ENCODE assay signal across 15 cellular contexts in the genomic region with DNA sequence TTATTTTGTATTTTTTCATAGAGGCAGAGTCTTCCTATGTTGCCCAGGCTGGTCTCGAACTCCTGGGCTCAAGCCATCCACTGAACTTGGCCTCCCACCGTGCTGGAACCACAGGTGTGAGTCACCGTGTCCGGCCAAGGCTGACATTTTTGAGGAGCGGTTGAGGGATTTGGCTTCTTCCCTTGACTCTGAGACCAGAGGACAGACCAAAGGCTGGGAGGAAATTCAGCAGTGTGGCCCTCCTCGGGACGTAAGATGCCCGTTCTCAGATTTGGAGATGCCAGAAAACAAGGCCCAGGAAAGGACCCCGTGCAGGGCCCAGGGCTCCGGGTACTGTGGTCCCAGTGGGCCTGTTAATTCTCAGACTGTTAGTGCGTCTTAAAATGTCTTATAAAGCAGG.
DNase-seq lines count a peak whose midpoint lies in the region; ATAC-seq and TF ChIP-seq lines count a peak whose summit lies in the region.
"Had no signal": no experiment of that assay in that cellular context is flagged by ENCODE, and none has a peak within 500 bp of the region (broad histone marks: within the 10 kb centered on the region; RNA-seq: fewer than 3 reads in every experiment).

No MANE protein-coding gene starts in this region.

- H3K4me2 ChIP-seq in HCT116 (ENCODE audit: low read length): no peak overlapping the region

- H3K4me1 Mint-ChIP-seq in Caco-2 (ENCODE audit: low read depth, unreplicated experiment): peaks cover 18% of the 10 kb centered on the region
- H3K4me1 Mint-ChIP-seq: B cell had no signal

- CTCF ChIA-PET in Caco-2 (lab: Charles Lee) (no interaction called here), HCT116 (lab: Charles Lee) (no interaction called here)

- H3K27ac ChIP-seq in HCT116 (ENCODE audit: low read depth, low read length): no peak overlapping the region
- no peak overlapping the region for H3K27ac ChIP-seq in colonic mucosa
- peak overlapping the region; percentile 99 for H3K27ac ChIP-seq in substantia nigra (ENCODE audit: low read depth, low read length, poor library complexity, severe bottlenecking)
- H3K27ac ChIP-seq in stomach: no peak overlapping the region
- H3K27ac ChIP-seq: GM23248 had no signal

- H3K36me3 ChIP-seq in Caco-2 (ENCODE audit: control insufficient read depth, insufficient read depth, low read length) (no peaks in the 10 kb centered on the region), HCT116 (ENCODE audit: control insufficient read depth in 1 of 2, insufficient read depth in 2 of 2, low read length in 2 of 2) (no peaks in the 10 kb centered on the region), colonic mucosa (no peaks in the 10 kb centered on the region), stomach (no peaks in the 10 kb centered on the region)

- WGBS in stomach, 5 donors: 81 to 91% (median 87%) methylated on average over 11 of the region's 11 CpGs

- H3K4me3 ChIP-seq in Caco-2 (ENCODE audit: low read depth, low read length) (no peak overlapping the region), HCT116 (replicated peaks in 1 of 2; ENCODE audit: low read depth in 1 of 2, low read length in 2 of 2) (no peak overlapping the region), colonic mucosa (no peak overlapping the region), stomach (no peak overlapping the region)
- H3K4me3 ChIP-seq: GM23248 had no signal

- no peaks in the 10 kb centered on the region for H3K79me2 ChIP-seq in HCT116 (ENCODE audit: insufficient read depth, low read length)

- TF ChIP-seq POLR2A in HCT116 (IDR thresholded peaks at IDR 0.05; ENCODE audit: borderline replicate concordance, extremely low read depth, insufficient read depth, insufficient read length) (no peak), stomach (IDR thresholded peaks at IDR 0.05) (no peak)

- peak overlapping the region; percentile 82 for H3K27ac Mint-ChIP-seq in Caco-2 (ENCODE audit: unreplicated experiment)
- H3K27ac Mint-ChIP-seq: B cell; CD4-positive, alpha-beta T cell had no signal

- BruUV-seq in Caco-2 (replicated peaks; lab: Mats Ljungman, UMichigan): no TSS peak
- BruUV-seq in HCT116 (replicated peaks; lab: Mats Ljungman, UMichigan): no TSS peak

- no peaks in the 10 kb centered on the region for H3K9me2 ChIP-seq in HCT116 (ENCODE audit: insufficient read depth)

- no peaks in the 10 kb centered on the region for H4K20me1 ChIP-seq in HCT116 (ENCODE audit: insufficient read depth)

- no peak for TF ChIP-seq RAD21 in HCT116 (IDR thresholded peaks at IDR 0.05; ENCODE audit: low read depth)

- POLR2A ChIA-PET in Caco-2 (lab: Charles Lee): no interaction called here
- POLR2A ChIA-PET in HCT116 (lab: Charles Lee): no interaction called here

- no peaks in the 10 kb centered on the region for H3K27me3 Mint-ChIP-seq in Caco-2 (ENCODE audit: insufficient read depth, unreplicated experiment)
- H3K27me3 Mint-ChIP-seq: CD4-positive, alpha-beta T cell had no signal

- H3K27me3 ChIP-seq in Caco-2 (replicated peaks; ENCODE audit: control insufficient read depth, insufficient read depth, low read length) (no peaks in the 10 kb centered on the region), HCT116 (ENCODE audit: insufficient read depth, low read length) (peaks cover 9% of the 10 kb centered on the region), colonic mucosa (no peaks in the 10 kb centered on the region), stomach (peaks cover 0 to 14% (median 0%) of the 10 kb centered on the region in 3 donors)

- H3K4me1 ChIP-seq in Caco-2: peaks cover 31% of the 10 kb centered on the region
- H3K4me1 ChIP-seq in HCT116 (ENCODE audit: control insufficient read depth in 1 of 2, insufficient read depth in 2 of 2, low read length in 2 of 2): no peaks in the 10 kb centered on the region; a peak in 1 of 4 replicates
- no peaks in the 10 kb centered on the region for H3K4me1 ChIP-seq in colonic mucosa
- H3K4me1 ChIP-seq in stomach: no peaks in the 10 kb centered on the region

- H3K9ac ChIP-seq in HCT116 (ENCODE audit: low read length) (no peak overlapping the region), colonic mucosa (ENCODE audit: low read depth in 2 of 2, low read length in 2 of 2) (no peak overlapping the region)
- H3K9ac ChIP-seq: GM23248 had no signal

- no peaks in the 10 kb centered on the region for H3K36me3 Mint-ChIP-seq in Caco-2 (ENCODE audit: insufficient read depth, unreplicated experiment)

- ATAC-seq in HCT116: 0 out of 2 replicates have a peak, but pooled peaks have one; percentile 47

- peak in 1 of 2 experiments; percentile 22 for DNase-seq in Caco-2
- DNase-seq in HCT116 (ENCODE audit: low read depth, low spot score): no peak
- peak; percentile 8 for DNase-seq in colonic mucosa
- DNase-seq in substantia nigra (lab: John Stamatoyannopoulos, UW): no peak
- DNase-seq in ecto neural progenitor cell (ENCODE audit: low spot score): no peak
- no peak for DNase-seq in pons (ENCODE audit: low spot score)
- DNase-seq in stomach: no peak
- DNase-seq: CD4-positive, alpha-beta T cell; DMS79 treated with DMSO at 0.1 percent for 48 hours; GM23248; NCI-H1092; NCI-H2081; NCI-H748 treated with DMSO at 0.1 percent for 48 hours; RPMI8226 had no signal

- no peak for TF ChIP-seq CTCF in Caco-2 (IDR thresholded peaks at IDR 0.05; ENCODE audit: insufficient read depth in 1 of 2, low read depth in 1 of 2, low read length in 1 of 2, severe bottlenecking in 1 of 2, unreplicated experiment in 1 of 2)
- no peak for TF ChIP-seq CTCF in HCT116 (IDR thresholded peaks at IDR 0.05 in 2 of 3, conservative IDR thresholded peaks at IDR 0.05 in 1 of 3; ENCODE audit: borderline replicate concordance in 1 of 3, insufficient read depth in 1 of 3, low read depth in 2 of 3, low read length in 2 of 3)
- no peak for TF ChIP-seq CTCF in colonic mucosa (IDR thresholded peaks at IDR 0.05)
- TF ChIP-seq CTCF in stomach (IDR thresholded peaks at IDR 0.05): no peak

- H2AFZ ChIP-seq in HCT116 (ENCODE audit: low read depth, low read length, poor library complexity, severe bottlenecking): no peak overlapping the region
- H2AFZ ChIP-seq: GM23248 had no signal

- peaks cover 10% of the 10 kb centered on the region for H3K9me3 Mint-ChIP-seq in Caco-2 (ENCODE audit: unreplicated experiment)
- H3K9me3 Mint-ChIP-seq: CD4-positive, alpha-beta T cell had no signal

- intact Hi-C loops in Caco-2 (cut with micrococcal nuclease; ENCODE audit: unreplicated experiment): loop anchor here (2.0 kb wide), 1 partner anchor 14 kb away; no protein-coding TSS in a partner anchor
- intact Hi-C loops in HCT116 (cut with micrococcal nuclease): no loop called here
- intact Hi-C loops in colonic mucosa (cut with DNase I): no loop called here
- intact Hi-C loops in stomach (cut with DNase I; ENCODE audit: low total_unique reads): no loop called here

- H3K4me3 Mint-ChIP-seq in Caco-2 (ENCODE audit: unreplicated experiment): peak overlapping the region; percentile 55
- H3K4me3 Mint-ChIP-seq: B cell; CD4-positive, alpha-beta T cell had no signal

- TF ChIP-seq EP300 in stomach (IDR thresholded peaks at IDR 0.05): no peak

- no peaks in the 10 kb centered on the region for H3K9me3 ChIP-seq in Caco-2
- H3K9me3 ChIP-seq in HCT116 (ENCODE audit: control insufficient read depth in 1 of 2, insufficient read depth in 1 of 2, low read depth in 1 of 2, low read length in 2 of 2): no peaks in the 10 kb centered on the region
- no peaks in the 10 kb centered on the region for H3K9me3 ChIP-seq in colonic mucosa
- no peaks in the 10 kb centered on the region for H3K9me3 ChIP-seq in stomach

- RAD21 ChIA-PET in HCT116 (lab: Charles Lee; ENCODE audit: low non-redundant PET in 1 of 2, low total read pairs in 2 of 2, uncharacterized antibody in 2 of 2, unreplicated experiment in 2 of 2): no interaction called here

TF ChIP-seq in HCT116, 20 proteins besides CTCF, POLR2A, EP300 and RAD21 (continues in another document):
- TF ChIP-seq EZH2phosphoT487 (IDR thresholded peaks at IDR 0.05; ENCODE audit: borderline replicate concordance): no peak
- no peak for TF ChIP-seq ELF1 (IDR thresholded peaks at IDR 0.05; ENCODE audit: borderline replicate concordance, low read depth)
- no peak for TF ChIP-seq ZFX (IDR thresholded peaks at IDR 0.05)
- TF ChIP-seq SP1 (IDR thresholded peaks at IDR 0.05; ENCODE audit: low read depth): no peak
- TF ChIP-seq EZH2 (IDR thresholded peaks at IDR 0.05): no peak
- no peak for TF ChIP-seq TCF7L2 (IDR thresholded peaks at IDR 0.05; ENCODE audit: borderline replicate concordance, extremely low read depth, insufficient read depth, insufficient read length)
- no peak for TF ChIP-seq POLR2AphosphoS5 (IDR thresholded peaks at IDR 0.05; ENCODE audit: low read depth, low read length)
- TF ChIP-seq CEBPB (IDR thresholded peaks at IDR 0.05; ENCODE audit: low read depth): no peak
- TF ChIP-seq, protein P1, sequence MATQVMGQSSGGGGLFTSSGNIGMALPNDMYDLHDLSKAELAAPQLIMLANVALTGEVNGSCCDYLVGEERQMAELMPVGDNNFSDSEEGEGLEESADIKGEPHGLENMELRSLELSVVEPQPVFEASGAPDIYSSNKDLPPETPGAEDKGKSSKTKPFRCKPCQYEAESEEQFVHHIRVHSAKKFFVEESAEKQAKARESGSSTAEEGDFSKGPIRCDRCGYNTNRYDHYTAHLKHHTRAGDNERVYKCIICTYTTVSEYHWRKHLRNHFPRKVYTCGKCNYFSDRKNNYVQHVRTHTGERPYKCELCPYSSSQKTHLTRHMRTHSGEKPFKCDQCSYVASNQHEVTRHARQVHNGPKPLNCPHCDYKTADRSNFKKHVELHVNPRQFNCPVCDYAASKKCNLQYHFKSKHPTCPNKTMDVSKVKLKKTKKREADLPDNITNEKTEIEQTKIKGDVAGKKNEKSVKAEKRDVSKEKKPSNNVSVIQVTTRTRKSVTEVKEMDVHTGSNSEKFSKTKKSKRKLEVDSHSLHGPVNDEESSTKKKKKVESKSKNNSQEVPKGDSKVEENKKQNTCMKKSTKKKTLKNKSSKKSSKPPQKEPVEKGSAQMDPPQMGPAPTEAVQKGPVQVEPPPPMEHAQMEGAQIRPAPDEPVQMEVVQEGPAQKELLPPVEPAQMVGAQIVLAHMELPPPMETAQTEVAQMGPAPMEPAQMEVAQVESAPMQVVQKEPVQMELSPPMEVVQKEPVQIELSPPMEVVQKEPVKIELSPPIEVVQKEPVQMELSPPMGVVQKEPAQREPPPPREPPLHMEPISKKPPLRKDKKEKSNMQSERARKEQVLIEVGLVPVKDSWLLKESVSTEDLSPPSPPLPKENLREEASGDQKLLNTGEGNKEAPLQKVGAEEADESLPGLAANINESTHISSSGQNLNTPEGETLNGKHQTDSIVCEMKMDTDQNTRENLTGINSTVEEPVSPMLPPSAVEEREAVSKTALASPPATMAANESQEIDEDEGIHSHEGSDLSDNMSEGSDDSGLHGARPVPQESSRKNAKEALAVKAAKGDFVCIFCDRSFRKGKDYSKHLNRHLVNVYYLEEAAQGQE (IDR thresholded peaks at IDR 0.05; ENCODE audit: low read depth): no peak
- no peak for TF ChIP-seq ZNF274 (IDR thresholded peaks at IDR 0.05; ENCODE audit: low read depth, low read length)
- TF ChIP-seq EGR1 (IDR thresholded peaks at IDR 0.05; ENCODE audit: low read depth): no peak
- no peak for TF ChIP-seq FOSL1 (IDR thresholded peaks at IDR 0.05; ENCODE audit: low read depth)
- no peak for TF ChIP-seq SIN3A (IDR thresholded peaks at IDR 0.05; ENCODE audit: low read depth)
- no peak for TF ChIP-seq YY1 (IDR thresholded peaks at IDR 0.05; ENCODE audit: extremely low read depth, insufficient replicate concordance, low read depth, low read length)
